ENCODE assay signal across 25 cellular contexts in genomic region chr14:49427117-49427516, GRCh38.
"Had no signal": no experiment of that assay in that cellular context is flagged by ENCODE, and none has a peak within 500 bp of the region (broad histone marks: within the 10 kb centered on the region; RNA-seq: fewer than 3 reads in every experiment).

No MANE protein-coding gene starts in this region.

- H3K9me3 ChIP-seq: neutrophil, thyroid gland had no signal

- H2AFZ ChIP-seq: parathyroid adenoma had no signal

- H3K4me1 ChIP-seq: breast epithelium, heart right ventricle, parathyroid adenoma, thyroid gland had no signal

- H3K9ac ChIP-seq: parathyroid adenoma had no signal

- H3K4me1 Mint-ChIP-seq: activated CD4-positive, alpha-beta T cell treated with anti-CD3 and anti-CD28 coated beads, Interleukin-2, amount 10 ng/mL, durations not matched to agents 7 days and 5 days; activated naive CD4-positive, alpha-beta T cell treated with anti-CD3 and anti-CD28 coated beads, Interleukin-2, amount 10 ng/mL, durations not matched to agents 7 days and 5 days; immature natural killer cell; memory B cell; naive thymus-derived CD8-positive, alpha-beta T cell; T-cell had no signal

- H3K36me3 ChIP-seq: breast epithelium, gastroesophageal sphincter, heart right ventricle, neutrophil, thyroid gland had no signal

- ATAC-seq: gastroesophageal sphincter; heart right ventricle; left ventricle myocardium superior; mucosa of descending colon; naive thymus-derived CD8-positive, alpha-beta T cell; T-cell had no signal

- H3K36me3 Mint-ChIP-seq: activated naive CD4-positive, alpha-beta T cell treated with anti-CD3 and anti-CD28 coated beads, Interleukin-2, amount 10 ng/mL, durations not matched to agents 7 days and 5 days had no signal

- H3K79me2 ChIP-seq: parathyroid adenoma had no signal

- DNase-seq: activated CD4-positive, alpha-beta T cell treated with anti-CD3 and anti-CD28 coated beads, Interleukin-2, amount 10 ng/mL, durations not matched to agents 7 days and 5 days; activated CD4-positive, CD25-positive, alpha-beta regulatory T cell; activated CD8-positive, alpha-beta memory T cell treated with anti-CD3 and anti-CD28 coated beads, Interleukin-2, amount 50 U/mL, for 4 hours; activated effector memory CD4-positive, alpha-beta T cell treated with Interleukin-2 at 50 U/mL for 16 hours; activated naive CD4-positive, alpha-beta T cell treated with anti-CD3 and anti-CD28 coated beads, Interleukin-2, amount 10 ng/mL, durations not matched to agents 7 days and 5 days; activated T-cell treated with anti-CD3 and anti-CD28 coated beads, Interleukin-2, amount 50 U/mL, for 48 hours; aorta; heart right ventricle; immature natural killer cell; kidney glomerular epithelial cell; left ventricle myocardium superior; mucosa of descending colon; naive thymus-derived CD8-positive, alpha-beta T cell; stimulated activated CD4-positive, alpha-beta T cell treated with anti-CD3 and anti-CD28 coated beads, Interleukin-12 subunit alpha, Interleukin-12 subunit beta, amount 100 ng/mL, for 4 hours; stimulated activated CD4-positive, alpha-beta T cell treated with anti-CD3 and anti-CD28 coated beads, Interleukin-1b, Interleukin-23, amount 100 ng/mL, for 48 hours; stimulated activated CD8-positive, alpha-beta memory T cell treated with anti-CD3 and anti-CD28 coated beads, Interleukin-4, amount 100 ng/mL, for 48 hours; stimulated activated naive CD4-positive, alpha-beta T cell; T-cell; thyroid gland had no signal

- H3K27ac ChIP-seq: breast epithelium, coronary artery, gastroesophageal sphincter, heart right ventricle, neutrophil, parathyroid adenoma, thyroid gland had no signal

- H3K27ac Mint-ChIP-seq: activated CD4-positive, alpha-beta T cell treated with anti-CD3 and anti-CD28 coated beads, Interleukin-2, amount 10 ng/mL, durations not matched to agents 7 days and 5 days; activated naive CD4-positive, alpha-beta T cell treated with anti-CD3 and anti-CD28 coated beads, Interleukin-2, amount 10 ng/mL, durations not matched to agents 7 days and 5 days; immature natural killer cell; memory B cell; naive thymus-derived CD8-positive, alpha-beta T cell; T-cell had no signal

- H3K27me3 ChIP-seq: breast epithelium, neutrophil, thyroid gland had no signal

- H3K4me3 ChIP-seq: breast epithelium, coronary artery, gastroesophageal sphincter, heart right ventricle, mucosa of descending colon, thyroid gland had no signal

- H3K4me3 Mint-ChIP-seq: activated CD4-positive, alpha-beta T cell treated with anti-CD3 and anti-CD28 coated beads, Interleukin-2, amount 10 ng/mL, durations not matched to agents 7 days and 5 days; activated naive CD4-positive, alpha-beta T cell treated with anti-CD3 and anti-CD28 coated beads, Interleukin-2, amount 10 ng/mL, durations not matched to agents 7 days and 5 days; immature natural killer cell; memory B cell; naive thymus-derived CD8-positive, alpha-beta T cell; T-cell had no signal
